6 cellular contexts compared by ENCODE assay signal in genomic region chr15:91605576-91605975, GRCh38.
"Had no signal": no experiment of that assay in that cellular context is flagged by ENCODE, and none has a peak within 500 bp of the region (broad histone marks: within the 10 kb centered on the region; RNA-seq: fewer than 3 reads in every experiment).

No MANE protein-coding gene starts in this region.

- H3K4me3 Mint-ChIP-seq: GM23338, H9, IgD-negative memory B cell had no signal

- H3K9me3 Mint-ChIP-seq: GM23338, H9 had no signal

- H3K4me1 Mint-ChIP-seq: GM23338, H9, IgD-negative memory B cell had no signal

- H3K36me3 Mint-ChIP-seq: IgD-negative memory B cell had no signal

- H3K27ac Mint-ChIP-seq: GM23338, H9, IgD-negative memory B cell had no signal

- H3K4me2 ChIP-seq: GM23338 had no signal

- DNase-seq: H9, HCEC 1CT had no signal

- ATAC-seq: GM23338, HepG2 had no signal

- H3K27me3 Mint-ChIP-seq: IgD-negative memory B cell had no signal

- H2AFZ ChIP-seq: GM23338 had no signal

- H3K4me3 ChIP-seq: GM23338 had no signal

- H3K27ac ChIP-seq: HL-60 had no signal
